In the genomic region with DNA sequence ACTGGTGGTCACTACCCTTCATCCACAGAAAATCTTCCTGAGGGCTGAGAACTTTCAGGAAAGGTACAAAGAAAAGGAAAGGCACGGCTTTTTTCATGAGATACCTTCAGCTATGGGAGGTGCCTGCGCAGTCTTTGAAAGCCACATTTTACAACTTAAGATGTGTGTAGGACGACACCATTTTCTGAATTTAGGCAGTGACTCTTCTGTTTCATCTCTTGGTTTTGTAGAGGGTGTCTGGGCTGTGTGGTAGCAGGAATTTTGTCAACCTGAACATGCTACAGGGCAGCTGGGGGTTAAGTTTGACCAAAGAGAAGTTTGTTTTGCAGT, we compare ENCODE assay signal across 20 cellular contexts.
A peak's percentile ranks its signal among the peaks of the same experiment; 100 is the strongest.
DNase-seq lines count a peak whose midpoint lies in the region; ATAC-seq and TF ChIP-seq lines count a peak whose summit lies in the region.
"Had no signal": no experiment of that assay in that cellular context is flagged by ENCODE, and none has a peak within 500 bp of the region (broad histone marks: within the 10 kb centered on the region; RNA-seq: fewer than 3 reads in every experiment).

No MANE protein-coding gene starts in this region.

- DNase-seq in right atrium auricular region (ENCODE audit: low spot score) (no peak), left ventricle myocardium superior (no peak), left lung (no peak), progenitor cell of endocrine pancreas (ENCODE audit: low spot score, unreplicated experiment) (no peak), SW 1271 (lab: John Stamatoyannopoulos, UW) (no peak)
- no peak for DNase-seq in stimulated activated CD4-positive, alpha-beta T cell treated with anti-CD3 and anti-CD28 coated beads, Interleukin-4, amount 100 ng/mL, for 4 hours
- no peak for DNase-seq in stimulated activated naive CD4-positive, alpha-beta T cell treated with Interleukin-2 at 50 U/mL for 16 hours (lab: John Stamatoyannopoulos, UW)
- DNase-seq in stimulated activated CD8-positive, alpha-beta memory T cell treated with anti-CD3 and anti-CD28 coated beads, Interleukin-4, amount 100 ng/mL, for 48 hours = no peak
- DNase-seq: activated CD4-positive, CD25-positive, alpha-beta regulatory T cell treated with anti-CD3 and anti-CD28 coated beads, Interleukin-2, amount 50 U/mL, for 72 hours; CD4-positive, alpha-beta memory T cell; DND-41; NCI-H1417; NCI-H774; PC-9; SK-N-SH; stimulated activated CD4-positive, alpha-beta T cell treated with anti-CD3 and anti-CD28 coated beads, Interleukin-4, amount 100 ng/mL, for 24 hours; T-helper 9 cell had no signal

- ATAC-seq in left ventricle myocardium superior (no peak), left lung (no peak)

- no peaks in the 10 kb centered on the region for H3K27me3 ChIP-seq in right atrium auricular region
- H3K27me3 ChIP-seq in left lung = no peaks in the 10 kb centered on the region
- H3K27me3 ChIP-seq: suprapubic skin had no signal

- no peaks in the 10 kb centered on the region for H3K27me3 Mint-ChIP-seq in progenitor cell of endocrine pancreas

- H3K4me1 Mint-ChIP-seq in progenitor cell of endocrine pancreas (ENCODE audit: low read depth) = peaks cover 54% of the 10 kb centered on the region

- H3K9me3 Mint-ChIP-seq in progenitor cell of endocrine pancreas (ENCODE audit: low read depth) = no peaks in the 10 kb centered on the region
- H3K9me3 Mint-ChIP-seq: mesothelial cell of epicardium had no signal

- H3K36me3 ChIP-seq in right atrium auricular region (peaks cover 46% of the 10 kb centered on the region), left lung (peaks cover 0 to 15% of the 10 kb centered on the region in 2 donors)

- TF ChIP-seq CTCF in right atrium auricular region (IDR thresholded peaks at IDR 0.05) = no peak
- TF ChIP-seq CTCF in left lung (IDR thresholded peaks at IDR 0.05) = no peak
- no peak for TF ChIP-seq CTCF in progenitor cell of endocrine pancreas (IDR thresholded peaks at IDR 0.05; ENCODE audit: unreplicated experiment)

- H3K27ac ChIP-seq in right atrium auricular region = peak overlapping the region; percentile 40 to 61
- H3K27ac ChIP-seq in left lung = peak overlapping the region; percentile 61 to 72
- H3K27ac ChIP-seq: PC-9, suprapubic skin had no signal

- H3K36me3 Mint-ChIP-seq in progenitor cell of endocrine pancreas (ENCODE audit: insufficient read depth) = peaks cover 2% of the 10 kb centered on the region
- H3K36me3 Mint-ChIP-seq: CD4-positive, alpha-beta memory T cell had no signal

- intact Hi-C loops in left ventricle myocardium superior (cut with micrococcal nuclease) (loop anchor here (5.0 kb wide), 1 partner anchor 131 kb away; no protein-coding TSS in a partner anchor), left lung (cut with DNase I) (no loop called here)

- H3K4me1 ChIP-seq in right atrium auricular region (peaks cover 0 to 11% of the 10 kb centered on the region in 2 donors), left lung (peaks cover 32 to 46% of the 10 kb centered on the region in 2 donors)

- H3K27ac Mint-ChIP-seq in progenitor cell of endocrine pancreas = peak overlapping the region; percentile 98
- H3K27ac Mint-ChIP-seq: mesothelial cell of epicardium had no signal

- H3K4me3 Mint-ChIP-seq in progenitor cell of endocrine pancreas (ENCODE audit: low read depth) = peak overlapping the region; percentile 58
- H3K4me3 Mint-ChIP-seq: CD4-positive, alpha-beta memory T cell; mesothelial cell of epicardium had no signal

- H3K4me3 ChIP-seq in right atrium auricular region (no peak overlapping the region), left lung (no peak overlapping the region)
- H3K4me3 ChIP-seq: PC-9, skin epidermis, suprapubic skin had no signal

- H3K9me3 ChIP-seq in right atrium auricular region (no peaks in the 10 kb centered on the region), left lung (no peaks in the 10 kb centered on the region)
- H3K9me3 ChIP-seq: SK-N-SH, suprapubic skin had no signal
